In the genomic region with DNA sequence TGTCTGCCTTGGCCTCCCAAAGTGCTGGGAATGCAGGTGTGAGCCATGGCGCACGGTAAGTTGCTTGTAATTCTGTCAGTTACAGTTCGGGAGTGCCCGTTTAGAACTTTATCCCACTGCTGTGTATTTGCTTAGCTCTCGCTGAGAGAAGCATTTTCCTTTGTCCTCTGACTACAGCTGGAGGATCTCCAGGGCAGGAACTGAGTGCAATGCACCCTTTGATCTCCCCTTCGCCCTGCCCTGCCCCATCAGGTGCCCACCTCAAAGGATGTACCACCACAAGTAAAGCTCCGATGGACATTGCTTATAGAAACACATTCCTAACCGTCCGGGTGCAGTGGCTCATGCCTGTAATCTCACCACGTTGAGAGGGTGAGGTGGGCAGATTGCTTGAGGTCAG, we compare ENCODE assay signal across 28 cellular contexts. TPM values are rescaled to one million over a fixed set of nuclear protein-coding genes. Genes with fewer than 3 reads are reported as not detected.
A peak's percentile ranks its signal among the peaks of the same experiment; 100 is the strongest.
DNase-seq lines count a peak whose midpoint lies in the region; ATAC-seq, FAIRE-seq and TF ChIP-seq lines count a peak whose summit lies in the region.
"Had no signal": no experiment of that assay in that cellular context is flagged by ENCODE, and none has a peak within 500 bp of the region (broad histone marks: within the 10 kb centered on the region; RNA-seq: fewer than 3 reads in every experiment).

No MANE protein-coding gene starts in this region.

- peaks cover 36% of the 10 kb centered on the region for H3K4me1 ChIP-seq in HepG2 (ENCODE audit: insufficient read depth, low read length)
- peaks cover 0 to 2% of the 10 kb centered on the region in 2 donors for H3K4me1 ChIP-seq in small intestine (ENCODE audit: control insufficient read depth in 2 of 2, insufficient read depth in 1 of 2, low read depth in 1 of 2, low read length in 1 of 2)
- H3K4me1 ChIP-seq in suprapubic skin = no peaks in the 10 kb centered on the region

- TF ChIP-seq CTCF in HepG2 (CRISPR knock-in tag; IDR thresholded peaks at IDR 0.05) (no peak), suprapubic skin (IDR thresholded peaks at IDR 0.05) (no peak)

- TF ChIP-seq RAD21 in HepG2 (CRISPR knock-in tag; IDR thresholded peaks at IDR 0.05) = no peak

- CTCF ChIA-PET in HepG2 (lab: Yijun Ruan, JAX; ENCODE audit: low intra/inter-chr PET ratio, low total read pairs) = no interaction called here

- in situ Hi-C loops in HepG2 (cut with HindIII; ENCODE audit: extremely low pct_ligation_motif_present, low pct_unique_long_range_greater_than_20kb) = loop anchor here (25.0 kb wide), 1 partner anchor 513 kb away; a partner anchor contains a TSS

- DNase-seq in DMS153 (lab: John Stamatoyannopoulos, UW) (peak; percentile 10), DMS153 treated with DMSO at 0.1 percent for 48 hours (lab: John Stamatoyannopoulos, UW; ENCODE audit: unreplicated experiment) (no peak), SW480 (ENCODE audit: low spot score) (peak; percentile 91), HepG2 (ENCODE audit: low spot score) (peak; percentile 75), small intestine (peak; percentile 62), suprapubic skin (ENCODE audit: low spot score in 2 of 2) (no peak), SIG-M5 treated with dmso at 0.1 percent for 504 hours (lab: John Stamatoyannopoulos, UW; ENCODE audit: unreplicated experiment) (no peak)
- no peak for DNase-seq in activated CD4-positive, alpha-beta T cell treated with anti-CD3 and anti-CD28 coated beads for 4 hours
- DNase-seq: ACHN; CD4-positive, alpha-beta memory T cell; DMS53; EL; GF-D8; GOT3; HCEC 1CT; Karpas-422; NCI-H1436; NCI-H2029; NCI-H526 treated with DMSO at 0.1 percent for 48 hours; SIG-M5; T-cell had no signal

- H3K36me3 ChIP-seq in HepG2 (replicated peaks in 1 of 2; ENCODE audit: control insufficient read depth in 1 of 2, insufficient read depth in 2 of 2, low read length in 2 of 2) (no peaks in the 10 kb centered on the region), small intestine (ENCODE audit: control insufficient read depth in 2 of 2, insufficient read depth in 2 of 2, low read length in 2 of 2) (no peaks in the 10 kb centered on the region), suprapubic skin (no peaks in the 10 kb centered on the region)
- H3K36me3 ChIP-seq: BLaER1 treated with 17β-estradiol and CSF1 and Interleukin-3, amounts not matched to agents 10 nM and 100 nM had no signal

- BruUV-seq in HepG2 (replicated peaks; lab: Mats Ljungman, UMichigan) = no TSS peak

- POLR2A ChIA-PET in HepG2 (lab: Yijun Ruan, JAX) = interaction anchor here (1.0 to 1.4 kb wide), 2 partner anchors 52 to 53 kb away, joined by 3 read pairs; a partner anchor contains a TSS

- H3K27me3 ChIP-seq in HepG2 (ENCODE audit: control insufficient read depth in 1 of 2, insufficient read depth in 2 of 2, low read length in 2 of 2) (no peaks in the 10 kb centered on the region), small intestine (ENCODE audit: control insufficient read depth in 2 of 2, insufficient read depth in 2 of 2, low read length in 2 of 2) (no peaks in the 10 kb centered on the region), suprapubic skin (no peaks in the 10 kb centered on the region)
- H3K27me3 ChIP-seq: BLaER1 treated with 17β-estradiol and CSF1 and Interleukin-3, amounts not matched to agents 10 nM and 100 nM had no signal

- WGBS in HepG2 (ENCODE audit: low lambda C conversion rate) = 9% methylated on average over 10 of the region's 10 CpGs
- 20 to 65% (median 40%) methylated on average over 10 of the region's 10 CpGs for WGBS in small intestine, 3 donors
- 89% methylated on average over 9 of the region's 10 CpGs for WGBS in suprapubic skin

- H2AFZ ChIP-seq in HepG2 (ENCODE audit: low read length) = no peak overlapping the region

- intact Hi-C loops in HepG2 (cut with micrococcal nuclease; ENCODE audit: unreplicated experiment) = no loop called here

- ATAC-seq in HepG2 = peak; percentile 85
- ATAC-seq: Panc1, SK-N-SH treated with all-trans-retinoic acid at 6 μM for 48 hours, T-cell had no signal

- TF ChIP-seq POLR2A in HepG2 (IDR thresholded peaks at IDR 0.05; ENCODE audit: insufficient read depth in 1 of 2, low read depth in 2 of 2, low read length in 2 of 2) = no peak
- no peak for TF ChIP-seq POLR2A in suprapubic skin (IDR thresholded peaks at IDR 0.05)

- no peaks in the 10 kb centered on the region for H4K20me1 ChIP-seq in HepG2 (ENCODE audit: insufficient read depth, low read length)
- H4K20me1 ChIP-seq: BLaER1 treated with 17β-estradiol and CSF1 and Interleukin-3, amounts not matched to agents 10 nM and 100 nM had no signal

- peak overlapping the region; percentile 60 for H3K4me2 ChIP-seq in HepG2 (ENCODE audit: low read depth, low read length)
- H3K4me2 ChIP-seq: BLaER1 treated with 17β-estradiol and CSF1 and Interleukin-3, amounts not matched to agents 10 nM and 100 nM had no signal

- TF ChIP-seq EP300 in HepG2 (IDR thresholded peaks at IDR 0.05; ENCODE audit: low read depth in 2 of 2, low read length in 2 of 2) = no peak
- no peak for TF ChIP-seq EP300 in HepG2 (CRISPR knock-in tag; IDR thresholded peaks at IDR 0.05; ENCODE audit: borderline replicate concordance)
- TF ChIP-seq EP300 in suprapubic skin (IDR thresholded peaks at IDR 0.05) = no peak

- peak overlapping the region in 1 of 3 experiments; percentile 40; a peak in 2 of 6 replicates for H3K4me3 ChIP-seq in HepG2 (replicated peaks in 1 of 3; ENCODE audit: insufficient read depth in 1 of 3, low read depth in 2 of 3, low read length in 3 of 3)
- no peak overlapping the region for H3K4me3 ChIP-seq in small intestine (ENCODE audit: low read depth in 1 of 2, low read length in 2 of 2)
- H3K4me3 ChIP-seq in suprapubic skin = no peak overlapping the region
- H3K4me3 ChIP-seq: BLaER1 treated with 17β-estradiol and CSF1 and Interleukin-3, amounts not matched to agents 10 nM and 100 nM had no signal

- no peak overlapping the region for H3K9ac ChIP-seq in HepG2 (ENCODE audit: insufficient read depth, low read depth, low read length)
- H3K9ac ChIP-seq: BLaER1 treated with 17β-estradiol and CSF1 and Interleukin-3, amounts not matched to agents 10 nM and 100 nM had no signal

- no peaks in the 10 kb centered on the region for H3K9me3 ChIP-seq in HepG2 (ENCODE audit: low read length)
- no peaks in the 10 kb centered on the region for H3K9me3 ChIP-seq in small intestine (ENCODE audit: control insufficient read depth, low read depth)
- H3K9me3 ChIP-seq in suprapubic skin = no peaks in the 10 kb centered on the region
- H3K9me3 ChIP-seq: BLaER1 treated with 17β-estradiol and CSF1 and Interleukin-3, amounts not matched to agents 10 nM and 100 nM had no signal

- H3K79me2 ChIP-seq in HepG2 (ENCODE audit: insufficient read depth, low read length) = no peaks in the 10 kb centered on the region

- FAIRE-seq in HepG2 (lab: Jason Lieb, UNC) (peak; percentile 80), small intestine (lab: Jason Lieb, UNC) (no peak)
- FAIRE-seq: GM19239 had no signal

- H3K27ac ChIP-seq in HepG2 (ENCODE audit: extremely low read length, insufficient read depth, low read length) (peak overlapping the region; percentile 62), small intestine (ENCODE audit: low read depth in 1 of 2, low read length in 1 of 2) (no peak overlapping the region), suprapubic skin (no peak overlapping the region)
- H3K27ac ChIP-seq: 22Rv1; BLaER1 treated with 17β-estradiol and CSF1 and Interleukin-3, amounts not matched to agents 10 nM and 100 nM had no signal

RNA-seq across cellular contexts. Expression of a gene that starts 6.5 kb away (rescaled TPM):
- 0.84 and 1.5 TPM in 2 replicates for total RNA-seq in HepG2 (2016; rRNA removed; fragmentation: Illumina TruSeq; extraction: Trizol)
- total RNA-seq in HepG2 (2016; cell fraction: cytosol; rRNA removed; fragmentation: Illumina TruSeq; extraction: Trizol; ENCODE audit: low read depth) = 0.35 and 0.40 TPM in 2 replicates
- total RNA-seq in HepG2 (2016; cell fraction: insoluble cytoplasmic fraction; rRNA removed; fragmentation: Illumina TruSeq; extraction: Trizol) = 1.1 TPM in 2 replicates
- 0.25 and 0.69 TPM in 2 replicates for total RNA-seq in HepG2 (2016; cell fraction: membrane; rRNA removed; fragmentation: Illumina TruSeq; extraction: Trizol)
- 1.2 and 1.3 TPM in 2 replicates for total RNA-seq in HepG2 (2016; cell fraction: nucleus; rRNA removed; fragmentation: Illumina TruSeq; extraction: Trizol)
- polyA plus RNA-seq in HepG2 (2011; rRNA removed) = 0.74 and 0.91 TPM in 2 replicates
- polyA plus RNA-seq in HepG2 (2011; cell fraction: cytosol; rRNA removed) = 0.55 and 0.72 TPM in 2 replicates
- 5.7 and 8.2 TPM in 2 replicates for polyA plus RNA-seq in HepG2 (2011; cell fraction: nucleus; rRNA removed)
- 1.3 and 1.8 TPM in 2 replicates for polyA plus RNA-seq in HepG2 (2012)
- polyA plus RNA-seq in HepG2 (2016; cell fraction: cytosol; fragmentation: Illumina TruSeq; extraction: Trizol; ENCODE audit: low read depth) = 0.09 TPM in 1 of 2 replicates, not detected in the other
- polyA plus RNA-seq in HepG2 (2016; cell fraction: insoluble cytoplasmic fraction; fragmentation: Illumina TruSeq; extraction: Trizol; ENCODE audit: low read depth) = 1.1 and 1.8 TPM in 2 replicates
- 0.23 and 0.31 TPM in 2 replicates for polyA plus RNA-seq in HepG2 (2016; cell fraction: membrane; fragmentation: Illumina TruSeq; extraction: Trizol; ENCODE audit: low read depth)
- polyA plus RNA-seq in HepG2 (2016; cell fraction: nucleus; fragmentation: Illumina TruSeq; extraction: Trizol; ENCODE audit: insufficient read depth, low read depth) = 5.8 and 5.9 TPM in 2 replicates
- polyA minus RNA-seq in HepG2 (2011; rRNA and poly(A)+ RNA removed; ENCODE audit: low replicate concordance) = 1.2 and 5.8 TPM in 2 replicates
- 1.3 TPM in 1 of 2 replicates, not detected in the other for polyA minus RNA-seq in HepG2 (2011; cell fraction: cytosol; rRNA and poly(A)+ RNA removed)
- polyA minus RNA-seq in HepG2 (2011; cell fraction: nucleus; rRNA and poly(A)+ RNA removed) = 2.2 and 2.4 TPM in 2 replicates
- 10 to 100 TPM in 2 of 3 donors, 1 to 10 TPM in 1; 8.6 to 67.1 (median 43.2) TPM for polyA plus RNA-seq in small intestine
- 10 to 100 TPM in 2 of 4 donors, 1 to 10 TPM in 2; 7.6 to 23.0 (median 9.9) TPM for total RNA-seq in suprapubic skin
- polyA plus RNA-seq: IgD-negative memory B cell had no signal

RNA-seq across cellular contexts. Expression of a gene that starts 6.6 kb away (rescaled TPM):
- 6.4 and 9.7 TPM in 2 replicates for total RNA-seq in HepG2 (2016; rRNA removed; fragmentation: Illumina TruSeq; extraction: Trizol)
- total RNA-seq in HepG2 (2016; cell fraction: cytosol; rRNA removed; fragmentation: Illumina TruSeq; extraction: Trizol; ENCODE audit: low read depth) = 5.0 and 5.7 TPM in 2 replicates
- 4.7 and 10.2 TPM in 2 replicates for total RNA-seq in HepG2 (2016; cell fraction: insoluble cytoplasmic fraction; rRNA removed; fragmentation: Illumina TruSeq; extraction: Trizol)
- 5.3 and 5.8 TPM in 2 replicates for total RNA-seq in HepG2 (2016; cell fraction: membrane; rRNA removed; fragmentation: Illumina TruSeq; extraction: Trizol)
- total RNA-seq in HepG2 (2016; cell fraction: nucleus; rRNA removed; fragmentation: Illumina TruSeq; extraction: Trizol) = 9.4 and 12.9 TPM in 2 replicates
- polyA plus RNA-seq in HepG2 (2011; rRNA removed) = 11.5 and 17.0 TPM in 2 replicates
- 4.6 and 5.8 TPM in 2 replicates for polyA plus RNA-seq in HepG2 (2011; cell fraction: cytosol; rRNA removed)
- 100 and 116 TPM in 2 replicates for polyA plus RNA-seq in HepG2 (2011; cell fraction: nucleus; rRNA removed)
- polyA plus RNA-seq in HepG2 (2012) = 16.4 and 23.4 TPM in 2 replicates
- 1.2 and 1.8 TPM in 2 replicates for polyA plus RNA-seq in HepG2 (2016; cell fraction: cytosol; fragmentation: Illumina TruSeq; extraction: Trizol; ENCODE audit: low read depth)
- 9.0 and 11.9 TPM in 2 replicates for polyA plus RNA-seq in HepG2 (2016; cell fraction: insoluble cytoplasmic fraction; fragmentation: Illumina TruSeq; extraction: Trizol; ENCODE audit: low read depth)
- polyA plus RNA-seq in HepG2 (2016; cell fraction: membrane; fragmentation: Illumina TruSeq; extraction: Trizol; ENCODE audit: low read depth) = 2.8 and 3.2 TPM in 2 replicates
- 55.9 and 56.2 TPM in 2 replicates for polyA plus RNA-seq in HepG2 (2016; cell fraction: nucleus; fragmentation: Illumina TruSeq; extraction: Trizol; ENCODE audit: insufficient read depth, low read depth)
- polyA minus RNA-seq in HepG2 (2011; rRNA and poly(A)+ RNA removed; ENCODE audit: low replicate concordance) = 13.2 and 19.3 TPM in 2 replicates
- polyA minus RNA-seq in HepG2 (2011; cell fraction: cytosol; rRNA and poly(A)+ RNA removed) = 4.7 and 6.5 TPM in 2 replicates
- 20.1 and 21.6 TPM in 2 replicates for polyA minus RNA-seq in HepG2 (2011; cell fraction: nucleus; rRNA and poly(A)+ RNA removed)
- 100 to 1,000 TPM in 2 of 3 donors, 10 to 100 TPM in 1; 66.5 to 199 (median 140) TPM for polyA plus RNA-seq in small intestine
- total RNA-seq in suprapubic skin = 10 to 100 TPM; 48.0 to 94.9 (median 66.7) TPM

RNA-seq across cellular contexts. Expression of a gene that starts 22.5 kb away (rescaled TPM):
- total RNA-seq in HepG2 (2016; rRNA removed; fragmentation: Illumina TruSeq; extraction: Trizol) (not detected in 2 replicates), suprapubic skin (not detected)
- total RNA-seq in HepG2 (2016; cell fraction: cytosol; rRNA removed; fragmentation: Illumina TruSeq; extraction: Trizol; ENCODE audit: low read depth) = not detected in 2 replicates
- total RNA-seq in HepG2 (2016; cell fraction: insoluble cytoplasmic fraction; rRNA removed; fragmentation: Illumina TruSeq; extraction: Trizol) = not detected in 2 replicates
- not detected in 2 replicates for total RNA-seq in HepG2 (2016; cell fraction: membrane; rRNA removed; fragmentation: Illumina TruSeq; extraction: Trizol)
- total RNA-seq in HepG2 (2016; cell fraction: nucleus; rRNA removed; fragmentation: Illumina TruSeq; extraction: Trizol) = not detected in 2 replicates
- polyA plus RNA-seq in HepG2 (2011; rRNA removed) (0.21 TPM in 1 of 2 replicates, not detected in the other), small intestine (under 1 TPM in 1 of 3 donors, not detected in 2; 0.45 TPM)
- not detected in 2 replicates for polyA plus RNA-seq in HepG2 (2011; cell fraction: cytosol; rRNA removed)
- 1.1 and 1.8 TPM in 2 replicates for polyA plus RNA-seq in HepG2 (2011; cell fraction: nucleus; rRNA removed)
- polyA plus RNA-seq in HepG2 (2012) = 1.1 TPM in 1 of 2 replicates, not detected in the other
- not detected in 2 replicates for polyA plus RNA-seq in HepG2 (2016; cell fraction: cytosol; fragmentation: Illumina TruSeq; extraction: Trizol; ENCODE audit: low read depth)
- not detected in 2 replicates for polyA plus RNA-seq in HepG2 (2016; cell fraction: insoluble cytoplasmic fraction; fragmentation: Illumina TruSeq; extraction: Trizol; ENCODE audit: low read depth)
- polyA plus RNA-seq in HepG2 (2016; cell fraction: membrane; fragmentation: Illumina TruSeq; extraction: Trizol; ENCODE audit: low read depth) = not detected in 2 replicates
- not detected in 2 replicates for polyA plus RNA-seq in HepG2 (2016; cell fraction: nucleus; fragmentation: Illumina TruSeq; extraction: Trizol; ENCODE audit: insufficient read depth, low read depth)
- not detected in 2 replicates for polyA minus RNA-seq in HepG2 (2011; rRNA and poly(A)+ RNA removed; ENCODE audit: low replicate concordance)
- not detected in 2 replicates for polyA minus RNA-seq in HepG2 (2011; cell fraction: cytosol; rRNA and poly(A)+ RNA removed)
- not detected in 2 replicates for polyA minus RNA-seq in HepG2 (2011; cell fraction: nucleus; rRNA and poly(A)+ RNA removed)
- total RNA-seq: CD4-positive, alpha-beta memory T cell; MCF 10A had no signal
- polyA plus RNA-seq: CD4-positive, alpha-beta memory T cell; IgD-negative memory B cell had no signal

RNA-seq across cellular contexts. Expression of a gene that starts 38.8 kb away (rescaled TPM):
- total RNA-seq in HepG2 (2016; rRNA removed; fragmentation: Illumina TruSeq; extraction: Trizol) (not detected in 2 replicates), suprapubic skin (10 to 100 TPM in 1 of 4 donors, 1 to 10 TPM in 3; 2.3 to 10.6 (median 5.7) TPM)
- not detected in 2 replicates for total RNA-seq in HepG2 (2016; cell fraction: cytosol; rRNA removed; fragmentation: Illumina TruSeq; extraction: Trizol; ENCODE audit: low read depth)
- total RNA-seq in HepG2 (2016; cell fraction: insoluble cytoplasmic fraction; rRNA removed; fragmentation: Illumina TruSeq; extraction: Trizol) = not detected in 2 replicates
- 0.17 TPM in 1 of 2 replicates, not detected in the other for total RNA-seq in HepG2 (2016; cell fraction: membrane; rRNA removed; fragmentation: Illumina TruSeq; extraction: Trizol)
- total RNA-seq in HepG2 (2016; cell fraction: nucleus; rRNA removed; fragmentation: Illumina TruSeq; extraction: Trizol) = not detected in 2 replicates
- polyA plus RNA-seq in HepG2 (2011; rRNA removed) (0.18 TPM in 1 of 2 replicates, not detected in the other), small intestine (1 to 10 TPM in 1 of 3 donors, not detected in 2; 1.7 TPM)
- 0.15 TPM in 1 of 2 replicates, not detected in the other for polyA plus RNA-seq in HepG2 (2011; cell fraction: cytosol; rRNA removed)
- polyA plus RNA-seq in HepG2 (2011; cell fraction: nucleus; rRNA removed) = 0.26 TPM in 2 replicates
- polyA plus RNA-seq in HepG2 (2012) = 0.19 and 0.24 TPM in 2 replicates
- polyA plus RNA-seq in HepG2 (2016; cell fraction: cytosol; fragmentation: Illumina TruSeq; extraction: Trizol; ENCODE audit: low read depth) = not detected in 2 replicates
- polyA plus RNA-seq in HepG2 (2016; cell fraction: insoluble cytoplasmic fraction; fragmentation: Illumina TruSeq; extraction: Trizol; ENCODE audit: low read depth) = not detected in 2 replicates
- not detected in 2 replicates for polyA plus RNA-seq in HepG2 (2016; cell fraction: membrane; fragmentation: Illumina TruSeq; extraction: Trizol; ENCODE audit: low read depth)
- polyA plus RNA-seq in HepG2 (2016; cell fraction: nucleus; fragmentation: Illumina TruSeq; extraction: Trizol; ENCODE audit: insufficient read depth, low read depth) = not detected in 2 replicates
- 0.54 TPM in 1 of 2 replicates, not detected in the other for polyA minus RNA-seq in HepG2 (2011; rRNA and poly(A)+ RNA removed; ENCODE audit: low replicate concordance)
- not detected in 2 replicates for polyA minus RNA-seq in HepG2 (2011; cell fraction: cytosol; rRNA and poly(A)+ RNA removed)
- polyA minus RNA-seq in HepG2 (2011; cell fraction: nucleus; rRNA and poly(A)+ RNA removed) = not detected in 2 replicates
- total RNA-seq: CD4-positive, alpha-beta memory T cell had no signal
- polyA plus RNA-seq: CD4-positive, alpha-beta memory T cell; IgD-negative memory B cell had no signal

RNA-seq across cellular contexts. Expression of a gene that starts 52.9 kb away (rescaled TPM):
- 8.5 and 14.0 TPM in 2 replicates for total RNA-seq in HepG2 (2016; rRNA removed; fragmentation: Illumina TruSeq; extraction: Trizol)
- 11.3 and 12.1 TPM in 2 replicates for total RNA-seq in HepG2 (2016; cell fraction: cytosol; rRNA removed; fragmentation: Illumina TruSeq; extraction: Trizol; ENCODE audit: low read depth)
- 7.3 and 14.2 TPM in 2 replicates for total RNA-seq in HepG2 (2016; cell fraction: insoluble cytoplasmic fraction; rRNA removed; fragmentation: Illumina TruSeq; extraction: Trizol)
- total RNA-seq in HepG2 (2016; cell fraction: membrane; rRNA removed; fragmentation: Illumina TruSeq; extraction: Trizol) = 13.3 and 15.4 TPM in 2 replicates
- total RNA-seq in HepG2 (2016; cell fraction: nucleus; rRNA removed; fragmentation: Illumina TruSeq; extraction: Trizol) = 12.9 and 17.6 TPM in 2 replicates
- 13.5 and 13.6 TPM in 2 replicates for polyA plus RNA-seq in HepG2 (2011; rRNA removed)
- polyA plus RNA-seq in HepG2 (2011; cell fraction: cytosol; rRNA removed) = 5.9 and 10.2 TPM in 2 replicates
- polyA plus RNA-seq in HepG2 (2011; cell fraction: nucleus; rRNA removed) = 69.0 and 111 TPM in 2 replicates
- polyA plus RNA-seq in HepG2 (2012) = 9.5 and 10.5 TPM in 2 replicates
- 8.3 and 9.9 TPM in 2 replicates for polyA plus RNA-seq in HepG2 (2016; cell fraction: cytosol; fragmentation: Illumina TruSeq; extraction: Trizol; ENCODE audit: low read depth)
- polyA plus RNA-seq in HepG2 (2016; cell fraction: insoluble cytoplasmic fraction; fragmentation: Illumina TruSeq; extraction: Trizol; ENCODE audit: low read depth) = 15.3 and 20.8 TPM in 2 replicates
- 8.6 TPM in 2 replicates for polyA plus RNA-seq in HepG2 (2016; cell fraction: membrane; fragmentation: Illumina TruSeq; extraction: Trizol; ENCODE audit: low read depth)
- 52.7 and 54.2 TPM in 2 replicates for polyA plus RNA-seq in HepG2 (2016; cell fraction: nucleus; fragmentation: Illumina TruSeq; extraction: Trizol; ENCODE audit: insufficient read depth, low read depth)
- 18.8 and 26.1 TPM in 2 replicates for polyA minus RNA-seq in HepG2 (2011; rRNA and poly(A)+ RNA removed; ENCODE audit: low replicate concordance)
- 6.5 and 8.8 TPM in 2 replicates for polyA minus RNA-seq in HepG2 (2011; cell fraction: cytosol; rRNA and poly(A)+ RNA removed)
- polyA minus RNA-seq in HepG2 (2011; cell fraction: nucleus; rRNA and poly(A)+ RNA removed) = 12.1 and 15.6 TPM in 2 replicates
- polyA plus RNA-seq in small intestine = 10 to 100 TPM; 14.1 to 26.8 (median 17.7) TPM
- total RNA-seq in suprapubic skin = 10 to 100 TPM; 38.3 to 52.3 (median 46.2) TPM

Comparison
In these comparisons a context has a peak if more than half of its experiments do, and no peak if none do; other contexts are left out.
1. DNase-seq: peak in DMS153 (single experiment), SW480 (single experiment), HepG2 (single experiment) and small intestine (single experiment); none in DMS153 treated with DMSO at 0.1 percent for 48 hours (single experiment), suprapubic skin (0 of 2), activated CD4-positive, alpha-beta T cell treated with anti-CD3 and anti-CD28 coated beads for 4 hours (0 of 2) and SIG-M5 treated with dmso at 0.1 percent for 504 hours (single experiment).